Comparison of ENCODE assay signal across 1 cellular context in the genomic region with DNA sequence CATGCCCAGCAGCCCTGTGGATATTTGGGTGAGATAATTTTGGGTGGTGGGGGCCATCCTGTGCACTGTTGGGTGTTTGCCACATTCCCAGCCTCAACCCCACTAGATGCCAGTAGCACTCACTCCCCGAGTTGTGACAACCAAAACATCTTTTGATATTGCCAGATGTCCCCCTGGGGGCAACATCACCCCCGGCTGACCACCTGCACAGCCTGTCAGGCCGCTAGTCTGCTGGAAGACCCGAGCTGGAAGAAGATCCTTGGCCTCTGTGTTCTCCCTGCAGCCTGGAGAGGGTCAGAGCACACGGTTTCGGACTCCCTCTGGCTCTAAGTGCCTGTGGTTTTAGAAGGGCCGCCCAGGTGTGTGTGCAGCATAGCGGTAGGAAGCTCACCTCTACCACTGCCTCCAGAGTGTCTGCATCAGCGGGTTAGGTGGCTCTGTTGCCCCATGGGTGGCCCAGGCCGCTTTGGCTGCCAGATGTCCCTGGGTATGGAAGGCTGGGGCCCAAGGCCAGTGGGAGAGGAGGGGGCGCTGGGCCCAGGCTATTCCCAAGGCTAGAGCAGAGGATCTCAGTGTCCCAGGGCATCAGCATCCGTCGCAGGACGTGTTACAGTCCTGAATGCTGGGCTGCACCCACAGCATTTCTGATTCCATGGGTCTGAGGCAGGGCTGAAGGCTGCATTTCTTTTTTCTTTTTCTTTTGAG.
TF ChIP-seq lines count a peak whose summit lies in the region.

No MANE protein-coding gene starts in this region.

TF ChIP-seq in K562, 482 proteins besides CTCF, POLR2A, EP300 and RAD21 (continued from another document):
- TF ChIP-seq ZNF655 (CRISPR knock-in tag; IDR thresholded peaks at IDR 0.05) (no peak), JUNB (CRISPR knock-in tag; conservative IDR thresholded peaks at IDR 0.05) (no peak), NR4A1 (CRISPR knock-in tag; IDR thresholded peaks at IDR 0.05) (no peak), NR4A1 (tag; IDR thresholded peaks at IDR 0.05) (no peak), NCOA6 (IDR thresholded peaks at IDR 0.05) (no peak), ZZZ3 (IDR thresholded peaks at IDR 0.05) (no peak), SPI1 (IDR thresholded peaks at IDR 0.05; ENCODE audit: borderline replicate concordance, low read depth, low read length) (no peak)
